In the genomic region with DNA sequence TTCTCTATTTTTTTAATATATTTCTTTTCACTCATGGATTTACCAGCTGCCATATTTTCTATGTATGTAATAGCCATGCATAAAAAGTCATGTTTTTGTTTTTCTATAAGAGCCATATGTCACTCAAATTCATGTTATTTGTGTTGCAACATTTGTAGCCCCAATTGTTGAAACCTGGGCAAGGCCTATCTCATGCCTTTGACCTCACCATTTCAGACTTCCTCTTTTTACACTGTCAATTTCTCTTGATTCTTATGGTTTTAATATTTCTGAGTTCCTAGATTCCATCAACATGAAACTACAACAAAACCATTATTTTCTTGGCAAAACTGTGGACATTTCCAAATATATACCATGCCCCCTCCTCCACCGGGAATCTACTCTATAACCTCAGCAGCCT, we compare ENCODE assay signal across 20 cellular contexts.
"Had no signal": no experiment of that assay in that cellular context is flagged by ENCODE, and none has a peak within 500 bp of the region (broad histone marks: within the 10 kb centered on the region; RNA-seq: fewer than 3 reads in every experiment).

No MANE protein-coding gene starts in this region.

- H3K27me3 ChIP-seq: hepatocyte, neutrophil, right lobe of liver, tibial artery, upper lobe of left lung, uterus had no signal

- H3K79me2 ChIP-seq: hepatocyte had no signal

- ATAC-seq: left cardiac atrium; lower lobe of right lung; psoas muscle; right lobe of liver; stimulated activated effector memory CD8-positive, alpha-beta T cell treated with anti-CD3 and anti-CD28 coated beads, Interleukin-12 subunit alpha, Interleukin-12 subunit beta, amount 100 ng/mL, for 72 hours had no signal

- H3K36me3 ChIP-seq: left ventricle myocardium inferior, lower lobe of right lung, neutrophil, right lobe of liver, tibial artery, upper lobe of left lung had no signal

- H3K4me2 ChIP-seq: hepatocyte had no signal

- H3K9me3 ChIP-seq: left ventricle myocardium inferior, lower lobe of right lung, neutrophil, psoas muscle, right lobe of liver, tibial artery, upper lobe of left lung, uterus had no signal

- H3K4me1 ChIP-seq: left ventricle myocardium inferior, lower lobe of right lung, psoas muscle, right lobe of liver, tibial artery, upper lobe of left lung, uterus had no signal

- H3K27ac ChIP-seq: hepatocyte, left ventricle myocardium inferior, lower lobe of right lung, neutrophil, psoas muscle, right lobe of liver, tibial artery, upper lobe of left lung, uterus had no signal

- H2AFZ ChIP-seq: hepatocyte had no signal

- H3K4me3 ChIP-seq: hepatocyte, left ventricle myocardium inferior, lower lobe of right lung, psoas muscle, right lobe of liver, tibial artery, upper lobe of left lung, uterus had no signal

- DNase-seq: effector CD4-positive, alpha-beta T cell; endodermal cell; erythroblast; foreskin melanocyte; head of caudate nucleus; kidney; left cardiac atrium; left ventricle myocardium inferior; lower lobe of right lung; naive B cell; psoas muscle; right lobe of liver; stimulated activated CD4-positive, alpha-beta T cell treated with anti-CD3 and anti-CD28 coated beads, Interleukin-4, amount 100 ng/mL, for 1 hour; stimulated activated CD8-positive, alpha-beta memory T cell treated with anti-CD3 and anti-CD28 coated beads, Interleukin-4, amount 100 ng/mL, for 48 hours; tibial artery; upper lobe of left lung; uterus had no signal
